ENCODE assay signal across 8 cellular contexts in the genomic region with DNA sequence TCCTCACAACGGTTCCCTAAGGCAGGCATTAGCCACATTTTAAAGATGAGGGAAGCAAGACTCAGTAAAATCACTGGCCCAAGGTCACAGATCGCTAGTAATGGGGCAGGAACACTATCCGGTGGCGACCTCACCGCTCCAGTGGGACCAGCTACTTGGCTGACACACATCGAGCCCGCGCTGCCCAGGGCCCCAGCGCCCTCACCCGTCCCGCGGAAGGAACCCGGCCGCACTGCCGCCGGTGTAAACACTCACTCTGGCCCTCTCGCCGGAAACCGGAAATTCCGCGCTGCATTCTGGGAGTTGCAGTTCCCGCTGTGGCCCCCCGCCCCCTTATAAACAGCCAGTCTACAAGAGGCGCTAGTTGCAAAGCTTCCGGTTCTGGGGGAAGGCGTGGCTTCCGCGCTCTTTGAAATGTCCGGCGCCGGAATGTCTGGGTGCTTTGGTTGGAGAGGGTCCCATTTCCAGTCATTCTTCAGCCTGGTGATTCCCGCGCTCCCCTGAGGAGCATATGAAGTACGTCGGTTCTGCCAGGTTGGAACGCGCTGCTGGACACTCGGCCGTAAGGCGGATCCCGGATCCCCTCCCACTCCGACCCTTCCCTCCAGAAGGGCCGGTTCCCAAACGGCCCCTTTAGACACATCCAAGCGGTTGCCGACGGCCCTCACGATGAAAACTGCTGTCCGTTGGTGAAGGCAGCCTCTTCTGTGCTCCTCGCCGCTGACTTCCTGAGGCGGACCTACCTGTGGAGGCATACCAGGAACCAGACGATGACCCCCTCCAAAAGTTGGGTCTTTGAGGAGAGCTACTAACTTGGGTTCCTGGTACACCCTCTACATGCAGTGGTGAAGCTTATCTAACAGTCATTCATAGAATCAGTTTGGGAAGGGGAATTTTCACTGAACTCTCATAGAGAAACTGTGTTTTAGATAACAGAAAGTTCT. TPM values are rescaled to one million over a fixed set of nuclear protein-coding genes. Genes with fewer than 3 reads are reported as not detected.
A peak's percentile ranks its signal among the peaks of the same experiment; 100 is the strongest.
DNase-seq lines count a peak whose midpoint lies in the region; ATAC-seq and TF ChIP-seq lines count a peak whose summit lies in the region.

Gene UBL7, minus strand, starts transcription at position 258 of the 944 bp plus-strand sequence. CDS start 2,293 bp downstream, outside the sequence.

- H3K4me1 ChIP-seq in GM23338 (ENCODE audit: insufficient read depth), result peaks cover 15% of the 10 kb centered on the region
- H3K4me1 ChIP-seq in fibroblast of lung (ENCODE audit: control insufficient read depth, extremely low read depth, insufficient read depth, low read length), result no peaks in the 10 kb centered on the region

- H3K4me1 Mint-ChIP-seq in GM23338, result peaks cover 18% of the 10 kb centered on the region
- peaks cover 37% of the 10 kb centered on the region for H3K4me1 Mint-ChIP-seq in activated T-helper 17 cell treated with anti-CD3 and anti-CD28 coated beads, Interleukin-2, amount 50 U/mL, for 72 hours
- peaks cover 31 to 59% (median 56%) of the 10 kb centered on the region in 4 donors for H3K4me1 Mint-ChIP-seq in naive thymus-derived CD8-positive, alpha-beta T cell

- peak within 1 kb of the TSS; percentile 94 for H3K27ac ChIP-seq in GM23338 (ENCODE audit: low read depth)
- peak within 1 kb of the TSS; percentile 89 for H3K27ac ChIP-seq in RWPE1
- H3K27ac ChIP-seq in fibroblast of lung (ENCODE audit: insufficient read depth, low read length), result peak within 1 kb of the TSS; percentile 80

- peak; percentile 99 for DNase-seq in EL
- peak; percentile 100 for DNase-seq in GM23338 (ENCODE audit: low spot score)
- peak; percentile 89 for DNase-seq in LNCaP clone FGC (ENCODE audit: low read depth)
- DNase-seq in RWPE1 (ENCODE audit: low spot score), result peak; percentile 96
- peak; percentile 95 to 97 for DNase-seq in fibroblast of lung (ENCODE audit: low read depth in 2 of 2)
- peak; percentile 89 to 97 (median 92) for DNase-seq in naive thymus-derived CD8-positive, alpha-beta T cell
- DNase-seq in stimulated activated naive CD4-positive, alpha-beta T cell (lab: John Stamatoyannopoulos, UW), result peak; percentile 86 to 94 (median 90)

- H3K4me3 Mint-ChIP-seq in GM23338, result peak within 1 kb of the TSS; percentile 92
- peak within 1 kb of the TSS; percentile 88 for H3K4me3 Mint-ChIP-seq in activated T-helper 17 cell treated with anti-CD3 and anti-CD28 coated beads, Interleukin-2, amount 50 U/mL, for 72 hours
- H3K4me3 Mint-ChIP-seq in naive thymus-derived CD8-positive, alpha-beta T cell, result peak within 1 kb of the TSS; percentile 87 to 96 (median 94)

- TF ChIP-seq CTCF in GM23338 (conservative IDR thresholded peaks at IDR 0.05; ENCODE audit: low read depth in 2 of 2) (peak in 1 of 2 experiments; percentile 43; a peak in 2 of 4 replicates), LNCaP clone FGC (IDR thresholded peaks at IDR 0.05; ENCODE audit: control insufficient read depth, extremely low read depth, insufficient read depth) (peak; percentile 43), RWPE1 (conservative IDR thresholded peaks at IDR 0.05; ENCODE audit: low read depth) (peak; percentile 27), fibroblast of lung (conservative IDR thresholded peaks at IDR 0.05 in 1 of 2, IDR thresholded peaks at IDR 0.05 in 1 of 2; ENCODE audit: low read depth in 1 of 2, low read length in 2 of 2) (no peak)

- H3K79me2 ChIP-seq in GM23338 (replicated peaks; ENCODE audit: insufficient read depth) (peaks cover 16% of the 10 kb centered on the region), fibroblast of lung (ENCODE audit: control insufficient read depth, insufficient read depth, low read length) (peaks cover 4% of the 10 kb centered on the region)

- POLR2A ChIA-PET in RWPE1 (lab: Yijun Ruan, JAX; ENCODE audit: low non-redundant PET), result interaction anchor here (0.6 to 0.8 kb wide), 3 partner anchors 84 to 340 kb away, joined by 3 to 4 read pairs (median 3); no protein-coding TSS in a partner anchor
- POLR2A ChIA-PET in naive thymus-derived CD8-positive, alpha-beta T cell (lab: Charles Lee), result interaction anchor here (0.7 to 3.2 kb wide), 13 partner anchors 9 to 308 kb away, joined by 3 to 17 read pairs (median 5); partner anchors contain the start of genes ARID3B and CLK3

- H3K27me3 ChIP-seq in GM23338 (ENCODE audit: insufficient read depth), result no peaks in the 10 kb centered on the region
- H3K27me3 ChIP-seq in fibroblast of lung (ENCODE audit: control insufficient read depth, insufficient read depth, low read length), result no peaks in the 10 kb centered on the region

- H3K9ac ChIP-seq in fibroblast of lung (ENCODE audit: insufficient read depth, low read length), result peak within 1 kb of the TSS; percentile 78

- H3K9me3 ChIP-seq in fibroblast of lung (ENCODE audit: control insufficient read depth, insufficient read depth, low read depth, low read length), result no peaks in the 10 kb centered on the region

- H3K27me3 Mint-ChIP-seq in GM23338 (ENCODE audit: insufficient read depth, low read depth, poor library complexity), result peaks cover 3% of the 10 kb centered on the region
- H3K27me3 Mint-ChIP-seq in activated T-helper 17 cell treated with anti-CD3 and anti-CD28 coated beads, Interleukin-2, amount 50 U/mL, for 72 hours, result no peaks in the 10 kb centered on the region
- no peaks in the 10 kb centered on the region for H3K27me3 Mint-ChIP-seq in naive thymus-derived CD8-positive, alpha-beta T cell

- H4K20me1 ChIP-seq in GM23338 (replicated peaks; ENCODE audit: insufficient read depth) (no peaks in the 10 kb centered on the region), fibroblast of lung (ENCODE audit: control insufficient read depth, extremely low read depth, insufficient read depth, low read length) (no peaks in the 10 kb centered on the region)

- H3K4me2 ChIP-seq in GM23338 (peak within 1 kb of the TSS; percentile 87), fibroblast of lung (ENCODE audit: extremely low read depth, insufficient read depth, low read length) (peak within 1 kb of the TSS; percentile 87)

- H3K27ac Mint-ChIP-seq in GM23338, result peak within 1 kb of the TSS; percentile 76
- peak within 1 kb of the TSS; percentile 97 for H3K27ac Mint-ChIP-seq in activated T-helper 17 cell treated with anti-CD3 and anti-CD28 coated beads, Interleukin-2, amount 50 U/mL, for 72 hours
- peak within 1 kb of the TSS; percentile 62 to 97 (median 93) for H3K27ac Mint-ChIP-seq in naive thymus-derived CD8-positive, alpha-beta T cell

- peaks cover 9% of the 10 kb centered on the region for H3K9me3 Mint-ChIP-seq in GM23338
- no peaks in the 10 kb centered on the region for H3K9me3 Mint-ChIP-seq in activated T-helper 17 cell treated with anti-CD3 and anti-CD28 coated beads, Interleukin-2, amount 50 U/mL, for 72 hours
- H3K9me3 Mint-ChIP-seq in naive thymus-derived CD8-positive, alpha-beta T cell, result peaks cover 0 to 6% (median 0%) of the 10 kb centered on the region in 9 donors

- H2AFZ ChIP-seq in GM23338 (peak within 1 kb of the TSS; percentile 67; the same call in 1 of the 2 replicates), fibroblast of lung (ENCODE audit: low read length) (peak within 1 kb of the TSS; percentile 95)

- CTCF ChIA-PET in RWPE1 (lab: Yijun Ruan, JAX), result interaction anchor here (0.6 to 1.9 kb wide), 8 partner anchors 22 to 546 kb away, joined by 3 to 10 read pairs (median 4); no protein-coding TSS in a partner anchor

- H3K36me3 Mint-ChIP-seq in GM23338 (ENCODE audit: low read depth), result peaks cover 33% of the 10 kb centered on the region
- H3K36me3 Mint-ChIP-seq in activated T-helper 17 cell treated with anti-CD3 and anti-CD28 coated beads, Interleukin-2, amount 50 U/mL, for 72 hours (ENCODE audit: low read depth), result peaks cover 34% of the 10 kb centered on the region
- peaks cover 0 to 27% (median 5%) of the 10 kb centered on the region in 3 donors for H3K36me3 Mint-ChIP-seq in naive thymus-derived CD8-positive, alpha-beta T cell

- no peaks in the 10 kb centered on the region for H3K9me2 ChIP-seq in GM23338 (ENCODE audit: insufficient read depth)

- ATAC-seq in GM23338, result peak; percentile 97
- ATAC-seq in activated T-helper 17 cell treated with anti-CD3 and anti-CD28 coated beads, Interleukin-2, amount 50 U/mL, for 72 hours (replicated peaks), result peak; percentile 96
- ATAC-seq in naive thymus-derived CD8-positive, alpha-beta T cell, result peak; percentile 98

- no peaks in the 10 kb centered on the region for H3K36me3 ChIP-seq in GM23338 (ENCODE audit: insufficient read depth)
- no peaks in the 10 kb centered on the region for H3K36me3 ChIP-seq in fibroblast of lung (ENCODE audit: control insufficient read depth, insufficient read depth, low read length)

- H3K4me3 ChIP-seq in GM23338, result peak within 1 kb of the TSS; percentile 74
- peak within 1 kb of the TSS; percentile 84 for H3K4me3 ChIP-seq in LNCaP clone FGC (ENCODE audit: low read depth, low read length)
- peak within 1 kb of the TSS; percentile 76 to 99 (median 88) for H3K4me3 ChIP-seq in fibroblast of lung (replicated peaks in 1 of 4; ENCODE audit: control extremely low read depth in 1 of 4, insufficient read depth in 1 of 4, low read depth in 3 of 4, low read length in 4 of 4)

- H3F3A ChIP-seq in GM23338 (replicated peaks; ENCODE audit: low read depth), result peaks cover 12% of the 10 kb centered on the region; the same call in 1 of the 2 replicates

TF ChIP-seq in GM23338, 12 proteins besides CTCF, POLR2A, EP300 and RAD21 (continues in another document):
- no peak for TF ChIP-seq EZH2 (IDR thresholded peaks at IDR 0.05; ENCODE audit: low read depth, unreplicated experiment)

RNA-seq across cellular contexts. Expression of gene UBL7, which starts in this region (rescaled TPM):
- total RNA-seq in GM23338 (2014; rRNA removed; shearing (Covaris generic)), result 90.0 and 99.2 TPM in 2 replicates
- 71.6 and 73.7 TPM in 2 replicates for polyA plus RNA-seq in GM23338 (2016; fragmentation: Nextera tagmentation; extraction: Ambion mirVana)
- total RNA-seq in activated T-helper 17 cell treated with anti-CD3 and anti-CD28 coated beads, Interleukin-2, amount 50 U/mL, for 72 hours, result 10 to 100 TPM; 38.0 to 52.6 TPM
- total RNA-seq in fibroblast of lung, result 30.6 and 31.9 TPM in 2 replicates
- 36.8 and 44.9 TPM in 2 replicates for polyA plus RNA-seq in fibroblast of lung
- 47.3 and 63.3 TPM in 2 replicates for polyA plus RNA-seq in fibroblast of lung (2012)
- polyA minus RNA-seq in fibroblast of lung (ENCODE audit: low replicate concordance), result 91.6 and 102 TPM in 2 replicates
- 10 to 100 TPM; 49.0 to 54.1 TPM for total RNA-seq in naive thymus-derived CD8-positive, alpha-beta T cell
- 100 to 1,000 TPM; 113 to 151 (median 150) TPM for polyA plus RNA-seq in naive thymus-derived CD8-positive, alpha-beta T cell

Comparison
In these comparisons a context has a peak if more than half of its experiments do, and no peak if none do; other contexts are left out.
1. Peak in every context shown above with its lines: DNase-seq, ATAC-seq, H3K4me3 ChIP-seq and H3K27ac ChIP-seq.
2. CTCF ChIP-seq: peak in LNCaP clone FGC (single experiment) and RWPE1 (single experiment); none in fibroblast of lung (0 of 2).